ENCODE assay signal across 35 cellular contexts in genomic region chr1:60044881-60045280, GRCh38. TPM values are rescaled to one million over a fixed set of nuclear protein-coding genes. Genes with fewer than 3 reads are reported as not detected.
"Had no signal": no experiment of that assay in that cellular context is flagged by ENCODE, and none has a peak within 500 bp of the region (broad histone marks: within the 10 kb centered on the region; RNA-seq: fewer than 3 reads in every experiment).

No MANE protein-coding gene starts in this region.

- H3K4me3 ChIP-seq: pancreas, psoas muscle, sigmoid colon, tibial nerve had no signal

- H3K27me3 ChIP-seq: brain microvascular endothelial cell, pancreas, sigmoid colon, tibial nerve had no signal

- H3K4me1 ChIP-seq: pancreas, psoas muscle, sigmoid colon, tibial nerve had no signal

- H3K4me3 Mint-ChIP-seq: activated CD4-positive, alpha-beta T cell treated with anti-CD3 and anti-CD28 coated beads for 36 hours; activated naive CD4-positive, alpha-beta T cell treated with anti-CD3 and anti-CD28 coated beads for 36 hours; activated naive CD8-positive, alpha-beta T cell treated with anti-CD3 and anti-CD28 coated beads for 36 hours; activated T-helper 1 cell treated with anti-CD3 and anti-CD28 coated beads, Interleukin-12 subunit alpha, Interleukin-12 subunit beta, Interleukin-2, Interleukin-4 antibody, amounts not matched to agents 30 ng/mL and 10 ng/mL and 1 ng/mL, durations not matched to agents 14 hours and 24 hours and 36 hours; naive thymus-derived CD4-positive, alpha-beta T cell had no signal

- H3K36me3 Mint-ChIP-seq: activated naive CD8-positive, alpha-beta T cell treated with anti-CD3 and anti-CD28 coated beads for 36 hours; naive thymus-derived CD4-positive, alpha-beta T cell had no signal

- DNase-seq: activated CD4-positive, alpha-beta T cell treated with anti-CD3 and anti-CD28 coated beads for 36 hours; activated CD4-positive, alpha-beta T cell treated with anti-CD3 and anti-CD28 coated beads, Interleukin-2, amount 50 U/mL, for 48 hours; activated CD4-positive, CD25-positive, alpha-beta regulatory T cell; activated CD8-positive, alpha-beta memory T cell treated with anti-CD3 and anti-CD28 coated beads, Interleukin-2, amount 50 U/mL, for 4 hours; activated effector memory CD4-positive, alpha-beta T cell treated with anti-CD3 and anti-CD28 coated beads, Interleukin-2, amount 50 U/mL, for 16 hours; activated naive CD4-positive, alpha-beta T cell treated with anti-CD3 and anti-CD28 coated beads for 36 hours; activated naive CD8-positive, alpha-beta T cell treated with anti-CD3 and anti-CD28 coated beads for 36 hours; activated T-cell treated with anti-CD3 and anti-CD28 coated beads, Interleukin-2, amount 50 U/mL, for 1 hour; amniotic stem cell; brain microvascular endothelial cell; cortex of kidney; head of caudate nucleus; hippocampal formation; kidney; left colon; midbrain; naive thymus-derived CD4-positive, alpha-beta T cell; nucleus accumbens; pancreas; psoas muscle; sigmoid colon; stimulated activated CD4-positive, alpha-beta T cell treated with anti-CD3 and anti-CD28 coated beads, Interleukin-15, amount 100 ng/mL, for 24 hours; stimulated activated CD4-positive, alpha-beta T cell treated with anti-CD3 and anti-CD28 coated beads, Interleukin-2, amount 100 ng/mL, for 24 hours; stimulated activated naive CD4-positive, alpha-beta T cell had no signal

- H3K27ac Mint-ChIP-seq: activated CD4-positive, alpha-beta T cell treated with anti-CD3 and anti-CD28 coated beads for 36 hours; activated naive CD4-positive, alpha-beta T cell treated with anti-CD3 and anti-CD28 coated beads for 36 hours; activated naive CD8-positive, alpha-beta T cell treated with anti-CD3 and anti-CD28 coated beads for 36 hours; activated T-helper 1 cell treated with anti-CD3 and anti-CD28 coated beads, Interleukin-12 subunit alpha, Interleukin-12 subunit beta, Interleukin-2, Interleukin-4 antibody, amounts not matched to agents 30 ng/mL and 10 ng/mL and 1 ng/mL, durations not matched to agents 14 hours and 24 hours and 36 hours; naive thymus-derived CD4-positive, alpha-beta T cell had no signal

- H3K4me1 Mint-ChIP-seq: activated CD4-positive, alpha-beta T cell treated with anti-CD3 and anti-CD28 coated beads for 36 hours; activated naive CD8-positive, alpha-beta T cell treated with anti-CD3 and anti-CD28 coated beads for 36 hours; naive thymus-derived CD4-positive, alpha-beta T cell had no signal

- H3K27ac ChIP-seq: brain microvascular endothelial cell, pancreas, psoas muscle, sigmoid colon, tibial nerve had no signal

- H3K36me3 ChIP-seq: brain microvascular endothelial cell, pancreas, sigmoid colon, tibial nerve had no signal

RNA-seq across cellular contexts. Expression of gene C1orf87, which starts 28.7 kb away (rescaled TPM):
- total RNA-seq: activated CD4-positive, alpha-beta T cell treated with anti-CD3 and anti-CD28 coated beads for 36 hours; activated CD8-positive, alpha-beta memory T cell treated with anti-CD3 and anti-CD28 coated beads for 36 hours; activated naive CD4-positive, alpha-beta T cell treated with anti-CD3 and anti-CD28 coated beads for 36 hours; activated naive CD8-positive, alpha-beta T cell treated with anti-CD3 and anti-CD28 coated beads for 36 hours; activated T-helper 1 cell treated with anti-CD3 and anti-CD28 coated beads, Interleukin-12 subunit alpha, Interleukin-12 subunit beta, Interleukin-2, Interleukin-4 antibody, amounts not matched to agents 30 ng/mL and 10 ng/mL and 1 ng/mL, durations not matched to agents 14 hours and 24 hours and 36 hours; astrocyte; cardiac septum; cerebellum; endothelial cell of umbilical vein; left colon; naive thymus-derived CD4-positive, alpha-beta T cell; pancreas; psoas muscle; sigmoid colon; T-helper 1 cell treated with Interleukin-12 subunit alpha and Interleukin-12 subunit beta and Interleukin-4 antibody, amounts not matched to agents 30 ng/mL and 1 ng/mL, for 36 hours; tibial nerve; ureter had no signal
- polyA plus RNA-seq: endothelial cell of umbilical vein; esophagus; naive thymus-derived CD4-positive, alpha-beta T cell; neural cell; psoas muscle; sigmoid colon had no signal
